Comparison of ENCODE assay signal across 8 cellular contexts in genomic region chr1:224266936-224267856, GRCh38.
A peak's percentile ranks its signal among the peaks of the same experiment; 100 is the strongest.
DNase-seq lines count a peak whose midpoint lies in the region; ATAC-seq and TF ChIP-seq lines count a peak whose summit lies in the region.
"Not testable (repeated sequence)": the region's sequence is repeated elsewhere in the genome, so short reads cannot be mapped to it uniquely, and the experiment has no call there.

No MANE protein-coding gene starts in this region.

- H3K36me3 Mint-ChIP-seq in activated CD4-positive, alpha-beta T cell treated with anti-CD3 and anti-CD28 coated beads, Interleukin-2, amount 10 ng/mL, durations not matched to agents 7 days and 5 days (ENCODE audit: low read depth) = peaks cover 49% of the 10 kb centered on the region
- H3K36me3 Mint-ChIP-seq in activated naive CD4-positive, alpha-beta T cell treated with anti-CD3 and anti-CD28 coated beads, Interleukin-2, amount 50 U/mL, for 24 hours = peaks cover 20% of the 10 kb centered on the region

- not testable (repeated sequence) for H2BK12ac ChIP-seq in trophoblast cell (ENCODE audit: low read length)

- not testable (repeated sequence) for H3K9me3 Mint-ChIP-seq in activated CD4-positive, alpha-beta T cell treated with anti-CD3 and anti-CD28 coated beads, Interleukin-2, amount 10 ng/mL, durations not matched to agents 7 days and 5 days; activated naive CD4-positive, alpha-beta T cell treated with anti-CD3 and anti-CD28 coated beads, Interleukin-2, amount 50 U/mL, for 24 hours

- not testable (repeated sequence) for H3K4ac ChIP-seq in trophoblast cell (ENCODE audit: low read depth, low read length)

- DNase-seq in NCI-H2171 treated with DMSO at 0.1 percent for 48 hours (lab: John Stamatoyannopoulos, UW) (peak; percentile 71), glomerular visceral epithelial cell (ENCODE audit: extremely low spot score) (peak; percentile 25), trophoblast cell (peak; percentile 86 to 96)
- DNase-seq in activated CD4-positive, alpha-beta T cell treated with anti-CD3 and anti-CD28 coated beads, Interleukin-2, amount 10 ng/mL, durations not matched to agents 7 days and 5 days = not testable (repeated sequence)

- H2AFZ ChIP-seq in trophoblast cell (ENCODE audit: insufficient read depth, low read length, poor library complexity) = not testable (repeated sequence)

- not testable (repeated sequence) for H3K79me1 ChIP-seq in trophoblast cell (ENCODE audit: low read length)

- no CpG with 5 or more reads among the region's 11 CpGs for WGBS in trophoblast cell (ENCODE audit: extremely low coverage, insufficient coverage, insufficient read length)

- not testable (repeated sequence) for TF ChIP-seq CTCF in C4-2B (conservative IDR thresholded peaks at IDR 0.05)

- H3K27me3 ChIP-seq in trophoblast cell (ENCODE audit: insufficient read depth, low read length) = not testable (repeated sequence)

- not testable (repeated sequence) for H3K23ac ChIP-seq in trophoblast cell (ENCODE audit: low read length)

- not testable (repeated sequence) for H4K12ac ChIP-seq in trophoblast cell (ENCODE audit: low read depth, low read length)

- H3K27me3 Mint-ChIP-seq in activated CD4-positive, alpha-beta T cell treated with anti-CD3 and anti-CD28 coated beads, Interleukin-2, amount 10 ng/mL, durations not matched to agents 7 days and 5 days; activated naive CD4-positive, alpha-beta T cell treated with anti-CD3 and anti-CD28 coated beads, Interleukin-2, amount 50 U/mL, for 24 hours: not testable (repeated sequence)

- H4K8ac ChIP-seq in trophoblast cell (ENCODE audit: low read depth, low read length) = not testable (repeated sequence)

- H3K14ac ChIP-seq in trophoblast cell (ENCODE audit: low read length) = not testable (repeated sequence)

- H3K4me3 Mint-ChIP-seq in activated CD4-positive, alpha-beta T cell treated with anti-CD3 and anti-CD28 coated beads, Interleukin-2, amount 10 ng/mL, durations not matched to agents 7 days and 5 days; activated naive CD4-positive, alpha-beta T cell treated with anti-CD3 and anti-CD28 coated beads, Interleukin-2, amount 50 U/mL, for 24 hours: not testable (repeated sequence)

- H3K79me2 ChIP-seq in trophoblast cell (ENCODE audit: control insufficient read depth, insufficient read depth, low read length, poor library complexity) = not testable (repeated sequence)

- not testable (repeated sequence) for H2BK120ac ChIP-seq in trophoblast cell (ENCODE audit: insufficient read depth, low read length, poor library complexity)

- not testable (repeated sequence) for H3K4me3 ChIP-seq in trophoblast cell (ENCODE audit: low read depth, low read length)

- H3K27ac Mint-ChIP-seq in activated CD4-positive, alpha-beta T cell treated with anti-CD3 and anti-CD28 coated beads, Interleukin-2, amount 10 ng/mL, durations not matched to agents 7 days and 5 days = peak overlapping the region; percentile 75
- H3K27ac Mint-ChIP-seq in activated naive CD4-positive, alpha-beta T cell treated with anti-CD3 and anti-CD28 coated beads, Interleukin-2, amount 50 U/mL, for 24 hours = peak overlapping the region; percentile 12

- POLR2A ChIA-PET in activated CD4-positive, alpha-beta T cell treated with anti-CD3 and anti-CD28 coated beads, Interleukin-2, amount 10 ng/mL, durations not matched to agents 7 days and 5 days (lab: Charles Lee) = not testable (repeated sequence)

- peak; percentile 35 for ATAC-seq in GM18511 (IDR thresholded peaks at IDR 0.05; ENCODE audit: unreplicated experiment)
- ATAC-seq in HG02885 (IDR thresholded peaks at IDR 0.05; ENCODE audit: poor library complexity, unreplicated experiment) = peak; percentile 42

- not testable (repeated sequence) for H3K9ac ChIP-seq in trophoblast cell (ENCODE audit: low read length)

- H3K4me1 Mint-ChIP-seq in activated CD4-positive, alpha-beta T cell treated with anti-CD3 and anti-CD28 coated beads, Interleukin-2, amount 10 ng/mL, durations not matched to agents 7 days and 5 days = peaks cover 43% of the 10 kb centered on the region
- H3K4me1 Mint-ChIP-seq in activated naive CD4-positive, alpha-beta T cell treated with anti-CD3 and anti-CD28 coated beads, Interleukin-2, amount 50 U/mL, for 24 hours = not testable (repeated sequence)

- not testable (repeated sequence) for H3K36me3 ChIP-seq in trophoblast cell (ENCODE audit: control insufficient read depth in 1 of 2, insufficient read depth in 2 of 2, low read length in 2 of 2)

- not testable (repeated sequence) for H3K18ac ChIP-seq in trophoblast cell (ENCODE audit: low read length)

- CTCF ChIA-PET in activated CD4-positive, alpha-beta T cell treated with anti-CD3 and anti-CD28 coated beads, Interleukin-2, amount 10 ng/mL, durations not matched to agents 7 days and 5 days (lab: Charles Lee) = interaction anchor here (0.7 to 2.3 kb wide), 6 partner anchors 18 to 205 kb away, joined by 3 to 6 read pairs (median 4); no protein-coding TSS in a partner anchor

- H3K9me3 ChIP-seq in trophoblast cell (ENCODE audit: insufficient read depth, low read depth, low read length) = not testable (repeated sequence)

- H2BK5ac ChIP-seq in trophoblast cell (ENCODE audit: low read depth, low read length, poor library complexity) = not testable (repeated sequence)

- H4K91ac ChIP-seq in trophoblast cell (ENCODE audit: low read depth, low read length) = not testable (repeated sequence)

- H2AK5ac ChIP-seq in trophoblast cell (ENCODE audit: low read length) = not testable (repeated sequence)

- H3K27ac ChIP-seq in C4-2B = peak overlapping the region; percentile 33; the same call in 1 of the 2 replicates
- not testable (repeated sequence) for H3K27ac ChIP-seq in trophoblast cell (ENCODE audit: low read depth, low read length)

- not testable (repeated sequence) for H3K4me2 ChIP-seq in trophoblast cell (ENCODE audit: low read length)

- H3K4me1 ChIP-seq in trophoblast cell (ENCODE audit: control insufficient read depth in 1 of 2, insufficient read depth in 2 of 2, low read length in 2 of 2) = not testable (repeated sequence)
